Comparison of ENCODE assay signal across 16 cellular contexts in genomic region chr6:148379481-148379880, GRCh38. TPM values are rescaled to one million over a fixed set of nuclear protein-coding genes. Genes with fewer than 3 reads are reported as not detected.
DNase-seq lines count a peak whose midpoint lies in the region; ATAC-seq and TF ChIP-seq lines count a peak whose summit lies in the region.
"Had no signal": no experiment of that assay in that cellular context is flagged by ENCODE, and none has a peak within 500 bp of the region (broad histone marks: within the 10 kb centered on the region; RNA-seq: fewer than 3 reads in every experiment).

No MANE protein-coding gene starts in this region.

- H3K9me3 Mint-ChIP-seq in Caco-2 (ENCODE audit: unreplicated experiment): no peaks in the 10 kb centered on the region
- H3K9me3 Mint-ChIP-seq in endothelial cell (ENCODE audit: unreplicated experiment): no peaks in the 10 kb centered on the region

- H3K4me1 ChIP-seq in Caco-2: no peaks in the 10 kb centered on the region
- peaks cover 23% of the 10 kb centered on the region for H3K4me1 ChIP-seq in skeletal muscle satellite cell (ENCODE audit: control insufficient read depth, insufficient read depth, low read length)
- H3K4me1 ChIP-seq: BE2C had no signal

- CTCF ChIA-PET in Caco-2 (lab: Charles Lee): no interaction called here

- no peak overlapping the region for H3K9ac ChIP-seq in skeletal muscle satellite cell (ENCODE audit: low read depth, low read length)

- peak overlapping the region; percentile 29 for H3K4me2 ChIP-seq in skeletal muscle satellite cell (ENCODE audit: low read length)

- no peaks in the 10 kb centered on the region for H3K9me3 ChIP-seq in Caco-2
- H3K9me3 ChIP-seq in skeletal muscle satellite cell (replicated peaks; ENCODE audit: low read length): no peaks in the 10 kb centered on the region
- H3K9me3 ChIP-seq: BE2C had no signal

- DNase-seq in Caco-2 (no peak), NCI-H524 treated with DMSO at 0.1 percent for 48 hours (lab: John Stamatoyannopoulos, UW) (peak; percentile 91), endothelial cell (ENCODE audit: low spot score) (no peak), AML-193 (lab: John Stamatoyannopoulos, UW) (no peak)
- DNase-seq in activated CD4-positive, alpha-beta T cell treated with anti-CD3 and anti-CD28 coated beads for 1 hour: no peak
- DNase-seq: ACHN; BE2C; CD8-positive, alpha-beta T cell; H7; NCI-H1436; NCI-H2081 treated with DMSO at 0.1 percent for 48 hours; NCI-H345 had no signal

- H3K27ac Mint-ChIP-seq in Caco-2 (ENCODE audit: unreplicated experiment) (peak overlapping the region; percentile 57), endothelial cell (ENCODE audit: unreplicated experiment) (peak overlapping the region; percentile 74)
- H3K27ac Mint-ChIP-seq: CD8-positive, alpha-beta T cell had no signal

- ATAC-seq in GM18867 (IDR thresholded peaks at IDR 0.05; ENCODE audit: unreplicated experiment): no peak
- ATAC-seq: CD8-positive, alpha-beta T cell had no signal

- no peaks in the 10 kb centered on the region for H3K36me3 Mint-ChIP-seq in Caco-2 (ENCODE audit: insufficient read depth, unreplicated experiment)
- H3K36me3 Mint-ChIP-seq in endothelial cell (ENCODE audit: low read depth, unreplicated experiment): peaks cover 31% of the 10 kb centered on the region
- H3K36me3 Mint-ChIP-seq: CD8-positive, alpha-beta T cell; IgD-negative memory B cell had no signal

- POLR2A ChIA-PET in Caco-2 (lab: Charles Lee): no interaction called here

- no peak for TF ChIP-seq CTCF in Caco-2 (IDR thresholded peaks at IDR 0.05; ENCODE audit: insufficient read depth in 1 of 2, low read depth in 1 of 2, low read length in 1 of 2, severe bottlenecking in 1 of 2, unreplicated experiment in 1 of 2)
- TF ChIP-seq CTCF in endothelial cell (IDR thresholded peaks at IDR 0.05; ENCODE audit: unreplicated experiment): no peak

- H3K27me3 ChIP-seq in Caco-2 (replicated peaks; ENCODE audit: control insufficient read depth, insufficient read depth, low read length) (no peaks in the 10 kb centered on the region), skeletal muscle satellite cell (ENCODE audit: control insufficient read depth, insufficient read depth, low read length) (no peaks in the 10 kb centered on the region)
- H3K27me3 ChIP-seq: BE2C had no signal

- BruUV-seq in Caco-2 (replicated peaks; lab: Mats Ljungman, UMichigan): no TSS peak

- H3K36me3 ChIP-seq in Caco-2 (ENCODE audit: control insufficient read depth, insufficient read depth, low read length) (no peaks in the 10 kb centered on the region), skeletal muscle satellite cell (ENCODE audit: insufficient read depth, low read length) (no peaks in the 10 kb centered on the region)
- H3K36me3 ChIP-seq: BE2C had no signal

- H3K4me1 Mint-ChIP-seq in Caco-2 (ENCODE audit: low read depth, unreplicated experiment) (peaks cover 8% of the 10 kb centered on the region), endothelial cell (ENCODE audit: unreplicated experiment) (peaks cover 49% of the 10 kb centered on the region)
- H3K4me1 Mint-ChIP-seq: IgD-negative memory B cell had no signal

- H3K4me3 Mint-ChIP-seq in Caco-2 (ENCODE audit: unreplicated experiment) (no peak overlapping the region), endothelial cell (ENCODE audit: unreplicated experiment) (no peak overlapping the region)
- H3K4me3 Mint-ChIP-seq: CD8-positive, alpha-beta T cell had no signal

- H3K4me3 ChIP-seq in Caco-2 (ENCODE audit: low read depth, low read length) (no peak overlapping the region), skeletal muscle satellite cell (ENCODE audit: low read length) (no peak overlapping the region)
- H3K4me3 ChIP-seq: SK-N-MC had no signal

- intact Hi-C loops in Caco-2 (cut with micrococcal nuclease; ENCODE audit: unreplicated experiment): no loop called here

- H3K27me3 Mint-ChIP-seq in Caco-2 (ENCODE audit: insufficient read depth, unreplicated experiment) (no peaks in the 10 kb centered on the region), endothelial cell (ENCODE audit: unreplicated experiment) (no peaks in the 10 kb centered on the region)

RNA-seq across cellular contexts. Expression of gene SASH1, which starts 36.8 kb away (rescaled TPM):
- 41.7 and 42.0 TPM in 2 replicates for total RNA-seq in Caco-2 (2022)
- 138 TPM for total RNA-seq in endothelial cell (ENCODE audit: unreplicated experiment)
- total RNA-seq in skeletal muscle satellite cell (2012; rRNA removed): 35.5 and 45.4 TPM in 2 replicates
